Comparison of ENCODE assay signal across 23 cellular contexts in genomic region chr2:9994462-9994861, GRCh38. TPM values are rescaled to one million over a fixed set of nuclear protein-coding genes. Genes with fewer than 3 reads are reported as not detected.
DNase-seq lines count a peak whose midpoint lies in the region; ATAC-seq and TF ChIP-seq lines count a peak whose summit lies in the region.
"Had no signal": no experiment of that assay in that cellular context is flagged by ENCODE, and none has a peak within 500 bp of the region (broad histone marks: within the 10 kb centered on the region; RNA-seq: fewer than 3 reads in every experiment).

No MANE protein-coding gene starts in this region.

- no peak for DNase-seq in activated naive CD4-positive, alpha-beta T cell treated with anti-CD3 and anti-CD28 coated beads, Interleukin-2, amount 50 U/mL, for 72 hours (ENCODE audit: low spot score in 2 of 2)
- DNase-seq in activated naive CD4-positive, alpha-beta T cell treated with anti-CD3 and anti-CD28 coated beads for 36 hours = no peak
- DNase-seq in endodermal cell (no peak), AG08396 (ENCODE audit: low spot score) (no peak), GM13977 (ENCODE audit: low spot score) (no peak), NCI-H2227 treated with DMSO at 0.1 percent for 48 hours (lab: John Stamatoyannopoulos, UW) (no peak)
- DNase-seq in stimulated activated CD8-positive, alpha-beta memory T cell treated with anti-CD3 and anti-CD28 coated beads, Interleukin-4, amount 100 ng/mL, for 48 hours = peak; percentile 8
- DNase-seq: 8988T, ACHN, GM23248, H7, Karpas-422, NCI-H1092 treated with DMSO at 0.1 percent for 48 hours, NCI-H1436 treated with DMSO at 0.1 percent for 48 hours, NCI-H187 treated with DMSO at 0.1 percent for 48 hours, NCI-H2171 treated with DMSO at 0.1 percent for 48 hours, NCI-H524 treated with DMSO at 0.1 percent for 48 hours, NCI-H774, SIG-M5 had no signal

- H3K4me2 ChIP-seq in neural cell (ENCODE audit: low read length) = no peak overlapping the region
- H3K4me2 ChIP-seq: BLaER1 had no signal

- 95% methylated on average over 9 to 11 of the region's 11 CpGs for WGBS in endodermal cell (ENCODE audit: insufficient coverage in 1 of 2, insufficient read length in 1 of 2), 2 experiments

- H3K9ac ChIP-seq in endodermal cell (ENCODE audit: extremely low read depth, low read length, poor library complexity, severe bottlenecking) (no peak overlapping the region), neural cell (ENCODE audit: low read length) (no peak overlapping the region)
- H3K9ac ChIP-seq: BLaER1 had no signal

- no peaks in the 10 kb centered on the region for H3K9me2 ChIP-seq in neural cell (ENCODE audit: insufficient read depth, low read length)

- CTCF ChIA-PET in activated naive CD4-positive, alpha-beta T cell treated with anti-CD3 and anti-CD28 coated beads for 36 hours (lab: Charles Lee) = no interaction called here

- H3K4me1 Mint-ChIP-seq in activated naive CD4-positive, alpha-beta T cell treated with anti-CD3 and anti-CD28 coated beads for 36 hours (ENCODE audit: low read depth) = peaks cover 13% of the 10 kb centered on the region
- H3K4me1 Mint-ChIP-seq in endodermal cell = no peaks in the 10 kb centered on the region

- in situ Hi-C loops in GM13977 (cut with MboI; ENCODE audit: low pct_unique_long_range_greater_than_20kb, low sequenced_read_pairs, unreplicated experiment) = no loop called here

- H3K27ac ChIP-seq in endodermal cell (ENCODE audit: low read depth, low read length) (no peak overlapping the region), neural cell (ENCODE audit: low read length) (peak overlapping the region; percentile 3)
- H3K27ac ChIP-seq: BLaER1 had no signal

- H2AFZ ChIP-seq in neural cell (ENCODE audit: low read depth, low read length) = no peak overlapping the region

- H3K4me3 ChIP-seq in endodermal cell (ENCODE audit: low read length) = no peak overlapping the region
- H3K4me3 ChIP-seq in neural cell (ENCODE audit: low read length) = no peak overlapping the region
- H3K4me3 ChIP-seq: BLaER1 had no signal

- intact Hi-C loops in activated naive CD4-positive, alpha-beta T cell treated with anti-CD3 and anti-CD28 coated beads for 36 hours (cut with micrococcal nuclease) = loop anchor here (5.0 kb wide), 1 partner anchor 128 kb away; the partner anchor contains the start of gene RRM2

- TF ChIP-seq CTCF in endodermal cell (conservative IDR thresholded peaks at IDR 0.05) (peak; percentile 28), neural cell (IDR thresholded peaks at IDR 0.05; ENCODE audit: poor library complexity, severe bottlenecking) (no peak), GM13977 (IDR thresholded peaks at IDR 0.05; ENCODE audit: extremely low read depth, insufficient read depth, missing control alignments) (no peak)

- no peaks in the 10 kb centered on the region for H3K27me3 ChIP-seq in endodermal cell (ENCODE audit: control insufficient read depth, insufficient read depth, low read length, poor library complexity, severe bottlenecking)
- H3K27me3 ChIP-seq in neural cell (ENCODE audit: insufficient read depth, low read depth, low read length) = no peaks in the 10 kb centered on the region
- H3K27me3 ChIP-seq: BLaER1 had no signal

- no peaks in the 10 kb centered on the region for H3K4me1 ChIP-seq in endodermal cell (ENCODE audit: control insufficient read depth, insufficient read depth, low read length)

- H3K27me3 Mint-ChIP-seq in activated naive CD4-positive, alpha-beta T cell treated with anti-CD3 and anti-CD28 coated beads for 36 hours (ENCODE audit: low read depth) = no peaks in the 10 kb centered on the region
- no peaks in the 10 kb centered on the region for H3K27me3 Mint-ChIP-seq in endodermal cell (ENCODE audit: insufficient read depth)
- H3K27me3 Mint-ChIP-seq: CD4-positive, CD25-positive, alpha-beta regulatory T cell had no signal

- H3F3A ChIP-seq in neural cell (ENCODE audit: insufficient read depth, low read length, poor library complexity, severe bottlenecking) = no peaks in the 10 kb centered on the region

- H3K9me3 ChIP-seq in endodermal cell (ENCODE audit: control insufficient read depth, low read length) (no peaks in the 10 kb centered on the region), neural cell (ENCODE audit: low read length) (no peaks in the 10 kb centered on the region)
- H3K9me3 ChIP-seq: BLaER1 had no signal

- H4K20me1 ChIP-seq in neural cell (ENCODE audit: insufficient read depth) = no peaks in the 10 kb centered on the region
- H4K20me1 ChIP-seq: BLaER1 had no signal

- no peak for TF ChIP-seq EP300 in neural cell (conservative IDR thresholded peaks at IDR 0.05; ENCODE audit: poor library complexity, severe bottlenecking)

- peak overlapping the region; percentile 5 to 70 for H3K27ac Mint-ChIP-seq in activated naive CD4-positive, alpha-beta T cell treated with anti-CD3 and anti-CD28 coated beads, Interleukin-2, amount 50 U/mL, for 72 hours
- no peak overlapping the region for H3K27ac Mint-ChIP-seq in activated naive CD4-positive, alpha-beta T cell treated with anti-CD3 and anti-CD28 coated beads for 36 hours
- H3K27ac Mint-ChIP-seq in endodermal cell = no peak overlapping the region

- no peaks in the 10 kb centered on the region for H3K36me3 Mint-ChIP-seq in activated naive CD4-positive, alpha-beta T cell treated with anti-CD3 and anti-CD28 coated beads, Interleukin-2, amount 50 U/mL, for 72 hours
- no peaks in the 10 kb centered on the region for H3K36me3 Mint-ChIP-seq in activated naive CD4-positive, alpha-beta T cell treated with anti-CD3 and anti-CD28 coated beads for 36 hours (ENCODE audit: low read depth)
- no peaks in the 10 kb centered on the region for H3K36me3 Mint-ChIP-seq in endodermal cell (ENCODE audit: low read depth)
- H3K36me3 Mint-ChIP-seq: CD4-positive, CD25-positive, alpha-beta regulatory T cell had no signal

- H3K36me3 ChIP-seq in endodermal cell (ENCODE audit: control insufficient read depth, insufficient read depth, low read length) (no peaks in the 10 kb centered on the region), neural cell (ENCODE audit: insufficient read depth, low read length) (peaks cover 6% of the 10 kb centered on the region)
- H3K36me3 ChIP-seq: BLaER1 had no signal

- TF ChIP-seq RAD21 in neural cell (conservative IDR thresholded peaks at IDR 0.05) = no peak

- no peaks in the 10 kb centered on the region for H3K9me3 Mint-ChIP-seq in activated naive CD4-positive, alpha-beta T cell treated with anti-CD3 and anti-CD28 coated beads, Interleukin-2, amount 50 U/mL, for 72 hours
- H3K9me3 Mint-ChIP-seq in activated naive CD4-positive, alpha-beta T cell treated with anti-CD3 and anti-CD28 coated beads for 36 hours = no peaks in the 10 kb centered on the region
- H3K9me3 Mint-ChIP-seq in endodermal cell = no peaks in the 10 kb centered on the region
- H3K9me3 Mint-ChIP-seq: CD4-positive, CD25-positive, alpha-beta regulatory T cell had no signal

- no peak overlapping the region for H3K4me3 Mint-ChIP-seq in activated naive CD4-positive, alpha-beta T cell treated with anti-CD3 and anti-CD28 coated beads for 36 hours
- no peak overlapping the region for H3K4me3 Mint-ChIP-seq in endodermal cell

- no peak for ATAC-seq in activated naive CD4-positive, alpha-beta T cell treated with anti-CD3 and anti-CD28 coated beads, Interleukin-2, amount 50 U/mL, for 72 hours
- ATAC-seq: HepG2 had no signal

- H3K79me2 ChIP-seq in neural cell (replicated peaks; ENCODE audit: insufficient read depth, low read length) = no peaks in the 10 kb centered on the region

TF ChIP-seq in neural cell, 6 proteins besides CTCF, POLR2A, EP300 and RAD21 (continues in another document):
- TF ChIP-seq POLR2AphosphoS5 (IDR thresholded peaks at IDR 0.05) (no peak), EZH2 (IDR thresholded peaks at IDR 0.05; ENCODE audit: borderline replicate concordance, insufficient read depth, low read length, poor library complexity, severe bottlenecking) (no peak), TAF1 (IDR thresholded peaks at IDR 0.05; ENCODE audit: low read depth) (no peak), MXI1 (conservative IDR thresholded peaks at IDR 0.05; ENCODE audit: poor library complexity, severe bottlenecking) (no peak), SMC3 (conservative IDR thresholded peaks at IDR 0.05; ENCODE audit: poor library complexity) (no peak)

RNA-seq across cellular contexts. Expression of gene GRHL1, which starts 43.0 kb away (rescaled TPM):
- under 1 TPM; 0.59 to 0.88 TPM for total RNA-seq in activated naive CD4-positive, alpha-beta T cell treated with anti-CD3 and anti-CD28 coated beads, Interleukin-2, amount 50 U/mL, for 72 hours
- under 1 TPM; 0.69 to 0.79 TPM for total RNA-seq in activated naive CD4-positive, alpha-beta T cell treated with anti-CD3 and anti-CD28 coated beads for 36 hours
- 1 to 10 TPM; 2.7 to 2.9 TPM for total RNA-seq in endodermal cell
- 2.5 TPM for polyA plus RNA-seq in endodermal cell (2013, experiment 1 of 2)
- 2.2 TPM for polyA plus RNA-seq in endodermal cell (2013, experiment 2 of 2)
- 25.4 and 26.3 TPM in 2 replicates for polyA plus RNA-seq in neural cell
- polyA minus RNA-seq in neural cell = 17.0 and 21.9 TPM in 2 replicates

RNA-seq across cellular contexts. Expression of gene KLF11, which starts 48.9 kb away (rescaled TPM):
- total RNA-seq in activated naive CD4-positive, alpha-beta T cell treated with anti-CD3 and anti-CD28 coated beads, Interleukin-2, amount 50 U/mL, for 72 hours = 1 to 10 TPM; 1.1 to 7.5 TPM
- total RNA-seq in activated naive CD4-positive, alpha-beta T cell treated with anti-CD3 and anti-CD28 coated beads for 36 hours = 1 to 10 TPM; 3.0 to 3.1 TPM
- 10 to 100 TPM in 1 of 2 donors, 1 to 10 TPM in 1; 9.3 to 13.1 TPM for total RNA-seq in endodermal cell
- 11.6 TPM for polyA plus RNA-seq in endodermal cell (2013, experiment 1 of 2)
- 11.6 TPM for polyA plus RNA-seq in endodermal cell (2013, experiment 2 of 2)
- 5.7 and 7.0 TPM in 2 replicates for polyA plus RNA-seq in neural cell
- polyA minus RNA-seq in neural cell = 8.3 and 9.5 TPM in 2 replicates

Comparison
In these comparisons a context has a peak if more than half of its experiments do, and no peak if none do; other contexts are left out.
1. H3K27ac Mint-ChIP-seq: peak in activated naive CD4-positive, alpha-beta T cell treated with anti-CD3 and anti-CD28 coated beads, Interleukin-2, amount 50 U/mL, for 72 hours (2 of 2); none in activated naive CD4-positive, alpha-beta T cell treated with anti-CD3 and anti-CD28 coated beads for 36 hours (single experiment) and endodermal cell (single experiment).